In genomic region chr3:195818301-195818700, GRCh38 we compare ENCODE assay signal across 30 cellular contexts. TPM values are rescaled to one million over a fixed set of nuclear protein-coding genes. Genes with fewer than 3 reads are reported as not detected.
"Had no signal": no experiment of that assay in that cellular context is flagged by ENCODE, and none has a peak within 500 bp of the region (broad histone marks: within the 10 kb centered on the region; RNA-seq: fewer than 3 reads in every experiment).

No MANE protein-coding gene starts in this region.

- H3K27me3 ChIP-seq: cardiac muscle cell had no signal

- H3K4me3 ChIP-seq: cardiac muscle cell, SJSA1 had no signal

- DNase-seq: activated B cell treated with CpG ODN at 0.5 μM for 24 hours; activated CD4-positive, alpha-beta memory T cell treated with anti-CD3 and anti-CD28 coated beads for 36 hours; activated CD4-positive, alpha-beta T cell treated with anti-CD3 and anti-CD28 coated beads for 1 hour; activated CD4-positive, alpha-beta T cell treated with anti-CD3 and anti-CD28 coated beads, Interleukin-2, amount 10 ng/mL, durations not matched to agents 7 days and 5 days; activated gamma-delta T cell; activated naive CD4-positive, alpha-beta T cell treated with anti-CD3 and anti-CD28 coated beads for 36 hours; activated T-cell treated with anti-CD3 and anti-CD28 coated beads for 4 hours; activated T-cell treated with anti-CD3 and anti-CD28 coated beads, Interleukin-2, amount 50 U/mL, for 48 hours; amygdala; brain microvascular endothelial cell; NCI-H1092; NCI-H1417; NCI-H1930; NCI-H2171 treated with DMSO at 0.1 percent for 48 hours; NCI-H226; NCI-H526; NCI-H774; RPMI8226; SW 1271; T-helper 9 cell had no signal

- H3K27ac Mint-ChIP-seq: activated B cell treated with CpG ODN at 0.5 μM for 24 hours; activated CD4-positive, alpha-beta memory T cell treated with anti-CD3 and anti-CD28 coated beads for 36 hours; activated CD4-positive, alpha-beta T cell treated with anti-CD3 and anti-CD28 coated beads, Interleukin-2, amount 10 ng/mL, durations not matched to agents 7 days and 5 days; activated naive CD4-positive, alpha-beta T cell treated with anti-CD3 and anti-CD28 coated beads for 36 hours; activated naive CD8-positive, alpha-beta T cell; activated T-helper 17 cell treated with anti-CD3 and anti-CD28 coated beads, Interleukin-2, amount 50 U/mL, for 72 hours had no signal

- H3K36me3 ChIP-seq: brain microvascular endothelial cell, cardiac muscle cell, SJSA1 had no signal

- H3K27me3 Mint-ChIP-seq: activated naive CD8-positive, alpha-beta T cell had no signal

- ATAC-seq: activated T-helper 17 cell treated with anti-CD3 and anti-CD28 coated beads, Interleukin-2, amount 50 U/mL, for 72 hours; Panc1; Right ventricle myocardium inferior; SK-N-SH treated with all-trans-retinoic acid at 6 μM for 48 hours had no signal

- H3K4me1 Mint-ChIP-seq: activated B cell treated with CpG ODN at 0.5 μM for 24 hours; activated T-helper 17 cell treated with anti-CD3 and anti-CD28 coated beads, Interleukin-2, amount 50 U/mL, for 72 hours had no signal

- H3K36me3 Mint-ChIP-seq: activated CD4-positive, alpha-beta memory T cell treated with anti-CD3 and anti-CD28 coated beads for 36 hours; activated naive CD8-positive, alpha-beta T cell had no signal

- H3K4me3 Mint-ChIP-seq: activated B cell treated with CpG ODN at 0.5 μM for 24 hours; activated CD4-positive, alpha-beta memory T cell treated with anti-CD3 and anti-CD28 coated beads for 36 hours; activated CD4-positive, alpha-beta T cell treated with anti-CD3 and anti-CD28 coated beads, Interleukin-2, amount 10 ng/mL, durations not matched to agents 7 days and 5 days; activated naive CD4-positive, alpha-beta T cell treated with anti-CD3 and anti-CD28 coated beads for 36 hours; activated naive CD8-positive, alpha-beta T cell; activated T-helper 17 cell treated with anti-CD3 and anti-CD28 coated beads, Interleukin-2, amount 50 U/mL, for 72 hours; T-helper 1 cell treated with Interleukin-12 subunit alpha and Interleukin-12 subunit beta and Interleukin-4 antibody, amounts not matched to agents 30 μg/mL and 1 μg/mL, for 36 hours had no signal

- H3K9me3 Mint-ChIP-seq: activated B cell treated with CpG ODN at 0.5 μM for 24 hours; activated CD4-positive, alpha-beta memory T cell treated with anti-CD3 and anti-CD28 coated beads for 36 hours; activated CD4-positive, alpha-beta T cell treated with anti-CD3 and anti-CD28 coated beads, Interleukin-2, amount 10 ng/mL, durations not matched to agents 7 days and 5 days; activated naive CD4-positive, alpha-beta T cell treated with anti-CD3 and anti-CD28 coated beads for 36 hours; activated T-helper 17 cell treated with anti-CD3 and anti-CD28 coated beads, Interleukin-2, amount 50 U/mL, for 72 hours; T-helper 1 cell treated with Interleukin-12 subunit alpha and Interleukin-12 subunit beta and Interleukin-4 antibody, amounts not matched to agents 30 μg/mL and 1 μg/mL, for 36 hours had no signal

- H3K9me3 ChIP-seq: SJSA1 had no signal

- H3K4me1 ChIP-seq: SJSA1 had no signal

- H3K27ac ChIP-seq: brain microvascular endothelial cell, cardiac muscle cell, SJSA1 had no signal

RNA-seq across cellular contexts. Expression of gene MUC4, which starts 6.6 kb away (rescaled TPM):
- total RNA-seq: cardiac muscle cell, MCF 10A, NCI-H460, Right ventricle myocardium inferior, SJSA1 had no signal
